8 cellular contexts compared by ENCODE assay signal in the genomic region with DNA sequence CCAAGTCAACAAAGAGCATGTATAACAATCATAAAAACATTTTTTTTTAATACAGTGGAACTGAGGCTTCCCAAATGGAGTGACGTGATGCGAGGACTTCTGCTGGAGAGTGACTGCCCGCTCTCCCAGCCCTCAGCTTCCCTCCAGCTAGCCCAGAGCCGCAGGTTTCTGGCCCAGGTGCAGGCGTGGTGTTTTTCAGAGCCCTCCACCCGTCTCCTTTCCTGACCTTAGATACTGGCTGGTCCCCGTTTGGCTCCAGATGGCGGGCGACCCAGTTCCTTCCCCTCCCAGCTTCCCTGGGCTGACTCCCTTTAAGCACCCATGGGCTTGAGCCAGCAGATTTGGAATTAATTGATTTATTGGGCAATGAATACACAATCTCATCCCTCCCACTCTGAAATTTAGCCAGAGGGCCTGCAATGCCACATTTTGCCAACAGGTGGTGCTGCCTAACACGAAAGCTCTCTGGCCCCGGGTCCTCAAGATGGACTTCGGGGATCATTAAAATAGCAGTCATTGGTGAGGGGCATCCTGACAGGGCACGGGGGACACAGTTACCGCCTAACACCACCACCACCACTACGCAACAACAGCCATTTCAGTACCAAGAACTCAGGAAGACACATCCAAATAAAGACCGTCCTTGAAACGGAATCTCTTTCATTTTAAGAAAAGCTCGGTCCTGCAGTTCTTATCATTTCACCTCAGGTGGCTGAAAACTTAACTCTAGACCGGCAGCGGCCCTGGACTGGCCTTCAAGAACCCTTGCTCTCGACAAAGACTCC. TPM values are rescaled to one million over a fixed set of nuclear protein-coding genes. Genes with fewer than 3 reads are reported as not detected.
DNase-seq lines count a peak whose midpoint lies in the region; ATAC-seq, FAIRE-seq and TF ChIP-seq lines count a peak whose summit lies in the region.

No MANE protein-coding gene starts in this region.

- peak; percentile 74 for ATAC-seq in left lobe of liver

- peak; percentile 46 for DNase-seq in A172 (ENCODE audit: low spot score)
- peak; percentile 73 for DNase-seq in GM12892 (ENCODE audit: insufficient read length)
- peak; percentile 94 for DNase-seq in NCI-H2196 (lab: John Stamatoyannopoulos, UW; ENCODE audit: unreplicated experiment)
- peak; percentile 83 for DNase-seq in activated CD4-positive, CD25-positive, alpha-beta regulatory T cell treated with anti-CD3 and anti-CD28 coated beads, Interleukin-2, amount 50 U/mL, for 72 hours
- DNase-seq in caudate nucleus (lab: John Stamatoyannopoulos, UW) = peak in 50 of 61 donors; percentile 8 to 79 (median 46)
- peak; percentile 79 for DNase-seq in left lobe of liver (ENCODE audit: low spot score)
- DNase-seq in stimulated activated CD4-positive, alpha-beta T cell treated with anti-CD3 and anti-CD28 coated beads, Interleukin-4, amount 100 ng/mL, for 24 hours = peak; percentile 83
- no peak for DNase-seq in islet precursor cell

- no peak overlapping the region for H3K27ac ChIP-seq in caudate nucleus (ENCODE audit: low read depth, low read length)

- no peak for TF ChIP-seq POLR2A in GM12892 (IDR thresholded peaks at IDR 0.05; ENCODE audit: low read depth, low read length)

- FAIRE-seq in GM12892 (lab: Jason Lieb, UNC) = no peak

RNA-seq across cellular contexts. Expression of gene MUC4, which starts 47.5 kb away (rescaled TPM):
- not detected in 2 replicates for total RNA-seq in A172 (2014; rRNA removed; shearing (Covaris generic))
- 2.5 TPM for polyA plus RNA-seq in GM12892 (2012; ENCODE audit: missing spikeins)
- 0.08 TPM for total RNA-seq in left lobe of liver

RNA-seq across cellular contexts. Expression of gene TNK2, which starts 49.1 kb away (rescaled TPM):
- 14.6 and 15.4 TPM in 2 replicates for total RNA-seq in A172 (2014; rRNA removed; shearing (Covaris generic))
- 9.3 TPM for polyA plus RNA-seq in GM12892 (2012; ENCODE audit: missing spikeins)
- 55.2 TPM for total RNA-seq in left lobe of liver
